Comparison of ENCODE assay signal across 9 cellular contexts in the genomic region with DNA sequence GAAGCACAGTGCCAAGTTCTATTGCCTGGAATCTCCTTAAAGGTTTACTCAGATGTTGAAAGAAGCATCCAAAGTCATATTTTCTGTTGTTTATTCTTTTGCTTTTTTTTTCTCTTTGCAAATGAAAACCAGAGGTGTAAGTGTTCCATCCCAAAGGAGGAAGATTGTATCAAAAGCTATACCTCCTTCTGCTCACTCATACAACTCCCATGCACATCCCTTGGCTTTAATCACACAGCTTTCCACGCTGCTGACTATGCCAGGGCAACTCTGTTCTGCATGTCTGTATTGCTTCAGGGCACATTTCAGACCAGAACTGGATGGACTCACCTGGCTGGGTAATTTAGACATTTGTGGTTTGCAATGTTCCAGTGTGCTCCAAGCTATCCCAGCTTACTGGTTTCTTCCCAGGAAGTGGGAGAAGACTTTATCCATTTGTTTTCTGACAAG.
A peak's percentile ranks its signal among the peaks of the same experiment; 100 is the strongest.
DNase-seq lines count a peak whose midpoint lies in the region; ATAC-seq and TF ChIP-seq lines count a peak whose summit lies in the region.
"Had no signal": no experiment of that assay in that cellular context is flagged by ENCODE, and none has a peak within 500 bp of the region (broad histone marks: within the 10 kb centered on the region; RNA-seq: fewer than 3 reads in every experiment).

No MANE protein-coding gene starts in this region.

- H3K27me3 ChIP-seq in thyroid gland, result no peaks in the 10 kb centered on the region

- ATAC-seq in activated CD4-positive, alpha-beta T cell treated with anti-CD3 and anti-CD28 coated beads for 36 hours, result no peak
- ATAC-seq in activated CD8-positive, alpha-beta T cell treated with anti-CD3 and anti-CD28 coated beads for 36 hours, result no peak
- ATAC-seq in HG02885 (IDR thresholded peaks at IDR 0.05; ENCODE audit: poor library complexity, unreplicated experiment), result no peak

- no peak for TF ChIP-seq CTCF in activated CD8-positive, alpha-beta T cell treated with anti-CD3 and anti-CD28 coated beads for 36 hours (IDR thresholded peaks at IDR 0.05)
- no peak for TF ChIP-seq CTCF in thyroid gland (IDR thresholded peaks at IDR 0.05)

- intact Hi-C loops in activated CD4-positive, alpha-beta T cell treated with anti-CD3 and anti-CD28 coated beads, Interleukin-2, amount 10 ng/mL, durations not matched to agents 24 days and 14 days (cut with micrococcal nuclease), result loop anchor here (5.0 to 10.0 kb wide), 4 partner anchors 60 to 540 kb away; partner anchors contain the start of gene TBL1XR1
- intact Hi-C loops in activated CD4-positive, alpha-beta T cell treated with anti-CD3 and anti-CD28 coated beads for 36 hours (cut with DNase I, micrococcal nuclease), result loop anchor here (5.0 to 10.0 kb wide), 7 partner anchors 170 to 542 kb away; partner anchors contain the start of gene TBL1XR1 (in 1 of the 2)
- intact Hi-C loops in activated CD8-positive, alpha-beta T cell treated with anti-CD3 and anti-CD28 coated beads for 36 hours (cut with micrococcal nuclease), result no loop called here
- intact Hi-C loops in thyroid gland (cut with DNase I), result no loop called here

- DNase-seq in activated CD4-positive, alpha-beta T cell treated with anti-CD3 and anti-CD28 coated beads, Interleukin-2, amount 10 ng/mL, durations not matched to agents 24 days and 14 days, result no peak
- DNase-seq in activated CD4-positive, alpha-beta T cell treated with anti-CD3 and anti-CD28 coated beads for 36 hours, result no peak
- DNase-seq in activated CD8-positive, alpha-beta T cell treated with anti-CD3 and anti-CD28 coated beads for 36 hours, result no peak
- DNase-seq in kidney glomerular epithelial cell (lab: John Stamatoyannopoulos, UW) (peak; percentile 62), thyroid gland (peak; percentile 56 to 63), amniotic stem cell (lab: John Stamatoyannopoulos, UW) (no peak), middle frontal gyrus (ENCODE audit: extremely low spot score, low spot score) (no peak)
- DNase-seq: effector CD4-positive, alpha-beta T cell had no signal

- H3K27ac Mint-ChIP-seq in activated CD4-positive, alpha-beta T cell treated with anti-CD3 and anti-CD28 coated beads, Interleukin-2, amount 10 ng/mL, durations not matched to agents 24 days and 14 days, result peak overlapping the region; percentile 95
- no peak overlapping the region for H3K27ac Mint-ChIP-seq in activated CD4-positive, alpha-beta T cell treated with anti-CD3 and anti-CD28 coated beads for 36 hours
- peak overlapping the region; percentile 98 for H3K27ac Mint-ChIP-seq in activated CD8-positive, alpha-beta T cell treated with anti-CD3 and anti-CD28 coated beads for 36 hours

- H3K9me3 ChIP-seq in thyroid gland, result no peaks in the 10 kb centered on the region

- no peaks in the 10 kb centered on the region for H3K36me3 ChIP-seq in thyroid gland

- peak overlapping the region; percentile 77 for H3K4me3 Mint-ChIP-seq in activated CD4-positive, alpha-beta T cell treated with anti-CD3 and anti-CD28 coated beads, Interleukin-2, amount 10 ng/mL, durations not matched to agents 24 days and 14 days
- no peak overlapping the region for H3K4me3 Mint-ChIP-seq in activated CD4-positive, alpha-beta T cell treated with anti-CD3 and anti-CD28 coated beads for 36 hours
- H3K4me3 Mint-ChIP-seq in activated CD8-positive, alpha-beta T cell treated with anti-CD3 and anti-CD28 coated beads for 36 hours, result no peak overlapping the region

- peaks cover 10% of the 10 kb centered on the region for H3K9me3 Mint-ChIP-seq in activated CD4-positive, alpha-beta T cell treated with anti-CD3 and anti-CD28 coated beads, Interleukin-2, amount 10 ng/mL, durations not matched to agents 24 days and 14 days
- H3K9me3 Mint-ChIP-seq in activated CD4-positive, alpha-beta T cell treated with anti-CD3 and anti-CD28 coated beads for 36 hours (ENCODE audit: low read depth), result no peaks in the 10 kb centered on the region
- H3K9me3 Mint-ChIP-seq in activated CD8-positive, alpha-beta T cell treated with anti-CD3 and anti-CD28 coated beads for 36 hours, result no peaks in the 10 kb centered on the region

- H3K36me3 Mint-ChIP-seq in activated CD4-positive, alpha-beta T cell treated with anti-CD3 and anti-CD28 coated beads, Interleukin-2, amount 10 ng/mL, durations not matched to agents 24 days and 14 days (ENCODE audit: low read depth), result peaks cover 2% of the 10 kb centered on the region
- no peaks in the 10 kb centered on the region for H3K36me3 Mint-ChIP-seq in activated CD4-positive, alpha-beta T cell treated with anti-CD3 and anti-CD28 coated beads for 36 hours (ENCODE audit: low read depth)
- peaks cover 8% of the 10 kb centered on the region for H3K36me3 Mint-ChIP-seq in activated CD8-positive, alpha-beta T cell treated with anti-CD3 and anti-CD28 coated beads for 36 hours (ENCODE audit: low read depth)

- 27 to 38% methylated on average over 1 of the region's 1 CpG for WGBS in thyroid gland, 2 donors

- POLR2A ChIA-PET in activated CD4-positive, alpha-beta T cell treated with anti-CD3 and anti-CD28 coated beads for 36 hours (lab: Charles Lee), result no interaction called here
- POLR2A ChIA-PET in activated CD8-positive, alpha-beta T cell treated with anti-CD3 and anti-CD28 coated beads for 36 hours (lab: Charles Lee), result interaction anchor here (1.8 kb wide), 1 partner anchor 11 kb away, joined by 4 read pairs; no protein-coding TSS in a partner anchor

- no peaks in the 10 kb centered on the region for H3K27me3 Mint-ChIP-seq in activated CD4-positive, alpha-beta T cell treated with anti-CD3 and anti-CD28 coated beads, Interleukin-2, amount 10 ng/mL, durations not matched to agents 24 days and 14 days
- no peaks in the 10 kb centered on the region for H3K27me3 Mint-ChIP-seq in activated CD4-positive, alpha-beta T cell treated with anti-CD3 and anti-CD28 coated beads for 36 hours
- no peaks in the 10 kb centered on the region for H3K27me3 Mint-ChIP-seq in activated CD8-positive, alpha-beta T cell treated with anti-CD3 and anti-CD28 coated beads for 36 hours

- no peak for TF ChIP-seq POLR2A in thyroid gland (IDR thresholded peaks at IDR 0.05)

- H3K27ac ChIP-seq in thyroid gland, result peak overlapping the region; percentile 63 to 80 (median 80)

- CTCF ChIA-PET in activated CD4-positive, alpha-beta T cell treated with anti-CD3 and anti-CD28 coated beads for 36 hours (lab: Charles Lee), result interaction anchor here (0.6 kb wide), 1 partner anchor 12 kb away, joined by 3 read pairs; no protein-coding TSS in a partner anchor
- CTCF ChIA-PET in activated CD8-positive, alpha-beta T cell treated with anti-CD3 and anti-CD28 coated beads for 36 hours (lab: Charles Lee), result no interaction called here

- peaks cover 49 to 62% of the 10 kb centered on the region in 2 donors for H3K4me1 ChIP-seq in thyroid gland

- H3K4me1 Mint-ChIP-seq in activated CD4-positive, alpha-beta T cell treated with anti-CD3 and anti-CD28 coated beads, Interleukin-2, amount 10 ng/mL, durations not matched to agents 24 days and 14 days, result peaks cover 53% of the 10 kb centered on the region
- peaks cover 69% of the 10 kb centered on the region for H3K4me1 Mint-ChIP-seq in activated CD4-positive, alpha-beta T cell treated with anti-CD3 and anti-CD28 coated beads for 36 hours
- peaks cover 64% of the 10 kb centered on the region for H3K4me1 Mint-ChIP-seq in activated CD8-positive, alpha-beta T cell treated with anti-CD3 and anti-CD28 coated beads for 36 hours (ENCODE audit: low read depth)

- no peak overlapping the region for H3K4me3 ChIP-seq in thyroid gland (replicated peaks in 1 of 3)

Comparison
In these comparisons a context has a peak if more than half of its experiments do, and no peak if none do; other contexts are left out.
1. DNase-seq: peak in kidney glomerular epithelial cell (single experiment) and thyroid gland (2 of 2); none in activated CD4-positive, alpha-beta T cell treated with anti-CD3 and anti-CD28 coated beads, Interleukin-2, amount 10 ng/mL, durations not matched to agents 24 days and 14 days (single experiment), activated CD4-positive, alpha-beta T cell treated with anti-CD3 and anti-CD28 coated beads for 36 hours (single experiment), activated CD8-positive, alpha-beta T cell treated with anti-CD3 and anti-CD28 coated beads for 36 hours (single experiment), amniotic stem cell (single experiment) and middle frontal gyrus (single experiment).
2. intact Hi-C loops: an anchor here in activated CD4-positive, alpha-beta T cell treated with anti-CD3 and anti-CD28 coated beads, Interleukin-2, amount 10 ng/mL, durations not matched to agents 24 days and 14 days (5.0 to 10.0 kb wide) and activated CD4-positive, alpha-beta T cell treated with anti-CD3 and anti-CD28 coated beads for 36 hours (5.0 to 10.0 kb wide); none called in activated CD8-positive, alpha-beta T cell treated with anti-CD3 and anti-CD28 coated beads for 36 hours and thyroid gland.